ENCODE assay signal across 22 cellular contexts in genomic region chr4:26275261-26275660, GRCh38.
"Had no signal": no experiment of that assay in that cellular context is flagged by ENCODE, and none has a peak within 500 bp of the region (broad histone marks: within the 10 kb centered on the region; RNA-seq: fewer than 3 reads in every experiment).

No MANE protein-coding gene starts in this region.

- DNase-seq: activated CD4-positive, alpha-beta T cell treated with anti-CD3 and anti-CD28 coated beads for 48 hours; activated CD8-positive, alpha-beta memory T cell treated with anti-CD3 and anti-CD28 coated beads, Interleukin-2, amount 10 ng/mL, durations not matched to agents 7 days and 5 days; activated CD8-positive, alpha-beta T cell treated with anti-CD3 and anti-CD28 coated beads for 36 hours; aorta; dermis blood vessel endothelial cell; effector CD8-positive, alpha-beta T cell; erythroblast; foreskin fibroblast; heart right ventricle; islet precursor cell; left cardiac atrium; mesendoderm; mucosa of descending colon; nephron progenitor cell; nucleus accumbens; right cardiac atrium; stimulated activated CD4-positive, alpha-beta T cell treated with anti-CD3 and anti-CD28 coated beads, Interleukin-12 subunit alpha, Interleukin-12 subunit beta, amount 100 ng/mL, for 4 hours; stimulated activated CD4-positive, alpha-beta T cell treated with anti-CD3 and anti-CD28 coated beads, Interleukin-1b, Interleukin-23, amount 100 ng/mL, for 48 hours; substantia nigra; T1000; tibial artery had no signal

- H2AFZ ChIP-seq: parathyroid adenoma had no signal

- H3K27ac ChIP-seq: parathyroid adenoma, tibial artery had no signal

- H3K9ac ChIP-seq: parathyroid adenoma had no signal

- H3K4me1 ChIP-seq: parathyroid adenoma had no signal

- H3K9me3 ChIP-seq: heart right ventricle, mucosa of descending colon, tibial artery had no signal

- H3K4me3 ChIP-seq: heart right ventricle, mucosa of descending colon, tibial artery had no signal

- H3K36me3 ChIP-seq: heart right ventricle, tibial artery had no signal

- H3K79me2 ChIP-seq: parathyroid adenoma had no signal

- H3K27me3 ChIP-seq: tibial artery had no signal
